8 cellular contexts compared by ENCODE assay signal in genomic region chr3:29686889-29687592, GRCh38.
DNase-seq lines count a peak whose midpoint lies in the region; ATAC-seq and TF ChIP-seq lines count a peak whose summit lies in the region.

No MANE protein-coding gene starts in this region.

- H3K27me3 Mint-ChIP-seq in mesothelial cell of epicardium (ENCODE audit: low read depth), result no peaks in the 10 kb centered on the region

- no peak overlapping the region for H3K4me3 ChIP-seq in OCI-LY1 (ENCODE audit: low read depth, low read length, poor library complexity, severe bottlenecking)

- H4K20me1 ChIP-seq in OCI-LY1 (ENCODE audit: insufficient read depth, low read length), result no peaks in the 10 kb centered on the region

- H3K36me3 Mint-ChIP-seq in mesothelial cell of epicardium, result peaks cover 1% of the 10 kb centered on the region

- no peaks in the 10 kb centered on the region; the same call in 1 of the 2 replicates for H3K36me3 ChIP-seq in OCI-LY1 (ENCODE audit: insufficient read depth, low read length)

- no peak overlapping the region for H3K9ac ChIP-seq in OCI-LY1 (ENCODE audit: low read length)

- no peak overlapping the region for H3K4me3 Mint-ChIP-seq in mesothelial cell of epicardium

- H3K4me1 ChIP-seq in OCI-LY1 (ENCODE audit: insufficient read depth, low read length, severe bottlenecking), result peaks cover 53% of the 10 kb centered on the region

- H2AFZ ChIP-seq in OCI-LY1 (ENCODE audit: low read length), result no peak overlapping the region

- H3K27ac Mint-ChIP-seq in mesothelial cell of epicardium, result peak overlapping the region; percentile 85

- no peak for DNase-seq in mesothelial cell of epicardium (ENCODE audit: low spot score in 2 of 2, unreplicated experiment in 2 of 2)
- DNase-seq in NCI-H1417 (lab: John Stamatoyannopoulos, UW), result no peak
- DNase-seq in NCI-H510A (lab: John Stamatoyannopoulos, UW), result no peak
- no peak for DNase-seq in NCI-H187 (lab: John Stamatoyannopoulos, UW)
- DNase-seq in Ammon's horn (ENCODE audit: low spot score), result no peak

- peak overlapping the region; percentile 65 for H3K27ac ChIP-seq in OCI-LY1 (ENCODE audit: low read depth, low read length, poor library complexity, severe bottlenecking)

- no peaks in the 10 kb centered on the region for H3K9me3 Mint-ChIP-seq in mesothelial cell of epicardium

- H3K4me2 ChIP-seq in OCI-LY1 (ENCODE audit: low read length), result peak overlapping the region; percentile 44

- H3K9me2 ChIP-seq in OCI-LY1 (ENCODE audit: low read depth, low read length), result no peaks in the 10 kb centered on the region

- no peaks in the 10 kb centered on the region for H3K27me3 ChIP-seq in OCI-LY1 (ENCODE audit: insufficient read depth, low read length)

- H3K4me1 Mint-ChIP-seq in mesothelial cell of epicardium, result peaks cover 61% of the 10 kb centered on the region

- H3F3A ChIP-seq in OCI-LY1 (ENCODE audit: insufficient read depth, low read length), result no peaks in the 10 kb centered on the region

- TF ChIP-seq CTCF in OCI-LY1 (IDR thresholded peaks at IDR 0.05; ENCODE audit: low read length) (no peak), mesothelial cell of epicardium (IDR thresholded peaks at IDR 0.05; ENCODE audit: unreplicated experiment) (no peak)

- H3K9me3 ChIP-seq in OCI-LY1 (ENCODE audit: low read length), result no peaks in the 10 kb centered on the region; the same call in 1 of the 2 replicates

- ATAC-seq in GM18867 (IDR thresholded peaks at IDR 0.05; ENCODE audit: unreplicated experiment) (peak; percentile 95), HG02571 (IDR thresholded peaks at IDR 0.05; ENCODE audit: unreplicated experiment) (peak; percentile 95)

- H3K79me2 ChIP-seq in OCI-LY1 (ENCODE audit: insufficient read depth, low read length), result no peaks in the 10 kb centered on the region
